ENCODE assay signal across 8 cellular contexts in genomic region chrX:139495324-139495723, GRCh38. TPM values are rescaled to one million over a fixed set of nuclear protein-coding genes. Genes with fewer than 3 reads are reported as not detected.
"Had no signal": no experiment of that assay in that cellular context is flagged by ENCODE, and none has a peak within 500 bp of the region (broad histone marks: within the 10 kb centered on the region; RNA-seq: fewer than 3 reads in every experiment).

No MANE protein-coding gene starts in this region.

- H3K9ac ChIP-seq: GM23248 had no signal

- H3K27ac ChIP-seq: GM23248 had no signal

- FAIRE-seq: HTR-8/SVneo, K562 had no signal

- H2AFZ ChIP-seq: GM23248 had no signal

- H3K4me3 ChIP-seq: GM23248, K562 had no signal

- DNase-seq: GM23248, H7, HCEC 1CT, IMR-90 had no signal

RNA-seq across cellular contexts. Expression of gene F9, which starts 35.2 kb away (rescaled TPM):
- total RNA-seq: GM23248, H4, H7, HT-29, IMR-90 had no signal
- polyA plus RNA-seq: GM23248, IMR-90, K562 had no signal
